8 cellular contexts compared by ENCODE assay signal in the genomic region with DNA sequence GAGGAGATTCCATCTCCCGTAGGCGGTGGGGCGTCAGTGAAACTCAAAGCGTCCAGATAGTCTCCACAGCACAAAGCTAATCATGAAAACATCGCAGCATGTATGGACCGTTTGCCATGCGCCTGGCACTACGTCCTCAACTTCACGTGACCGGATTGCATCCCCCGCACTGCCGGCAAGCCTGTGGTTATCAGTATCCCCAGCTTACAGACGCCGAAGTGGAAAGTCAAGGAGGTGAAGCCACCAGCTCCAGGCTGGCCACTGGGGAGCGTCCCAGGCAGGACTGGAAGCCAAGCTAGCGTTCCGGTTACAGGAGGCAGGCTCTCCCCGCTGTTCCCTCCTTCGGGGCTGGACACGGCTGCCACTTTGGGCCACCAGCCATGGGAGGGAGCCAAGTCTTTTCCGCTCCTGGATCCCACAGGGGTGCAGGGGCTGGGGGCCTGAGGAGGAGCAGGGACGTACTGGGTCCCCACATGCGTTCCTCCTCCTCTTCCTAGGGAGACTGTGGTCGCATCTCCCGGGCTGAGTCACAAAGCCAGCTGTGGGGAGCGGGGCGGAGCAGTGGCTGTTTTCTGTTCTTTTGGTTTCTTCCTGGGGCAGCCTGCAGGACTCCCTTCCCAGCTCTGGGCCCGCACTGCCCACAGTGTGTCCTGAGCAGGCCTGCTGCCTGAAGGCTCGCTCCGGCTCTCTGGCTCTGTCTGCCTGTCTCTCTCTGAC. TPM values are rescaled to one million over a fixed set of nuclear protein-coding genes. Genes with fewer than 3 reads are reported as not detected.
DNase-seq lines count a peak whose midpoint lies in the region; ATAC-seq and TF ChIP-seq lines count a peak whose summit lies in the region.

No MANE protein-coding gene starts in this region.

- H3K9ac ChIP-seq in HUES64 (ENCODE audit: low read depth, low read length) = peak overlapping the region; percentile 16; the same call in 1 of the 2 replicates

- DNase-seq in AG08396 (ENCODE audit: low spot score) (peak; percentile 79), heart right ventricle (peak; percentile 61 to 62), sigmoid colon (peak; percentile 79), NCI-H2029 treated with DMSO at 0.1 percent for 48 hours (lab: John Stamatoyannopoulos, UW) (no peak)
- DNase-seq in activated effector memory CD4-positive, alpha-beta T cell treated with Interleukin-2 at 50 U/mL for 16 hours = no peak

- no peak overlapping the region for H3K27ac ChIP-seq in HUES64 (ENCODE audit: low read depth, low read length)
- peak overlapping the region in 9 of 10 donors; percentile 2 to 78 (median 59) for H3K27ac ChIP-seq in heart right ventricle
- H3K27ac ChIP-seq in sigmoid colon = peak overlapping the region; percentile 68 to 77 (median 72)

- H3K36me3 Mint-ChIP-seq in activated naive CD8-positive, alpha-beta T cell = no peaks in the 10 kb centered on the region

- H3K9me3 Mint-ChIP-seq in activated naive CD8-positive, alpha-beta T cell (ENCODE audit: low read depth) = no peaks in the 10 kb centered on the region

- H3K27me3 ChIP-seq in HUES64 (ENCODE audit: insufficient read depth, low read length) (peaks cover 37% of the 10 kb centered on the region), heart right ventricle (peaks cover 0 to 26% (median 0%) of the 10 kb centered on the region in 7 donors), sigmoid colon (no peaks in the 10 kb centered on the region)

- H3K4me3 ChIP-seq in HUES64 (ENCODE audit: low read length) (peak overlapping the region; percentile 22), heart right ventricle (peak overlapping the region in 9 of 10 donors; percentile 18 to 51 (median 44)), sigmoid colon (peak overlapping the region; percentile 16 to 51 (median 42))

- H3K4me1 ChIP-seq in HUES64 (ENCODE audit: insufficient read depth, low read length) (peaks cover 13% of the 10 kb centered on the region), heart right ventricle (peaks cover 4 to 31% (median 26%) of the 10 kb centered on the region in 9 donors), sigmoid colon (peaks cover 0 to 30% (median 28%) of the 10 kb centered on the region in 4 donors)

- peak in 2 of 9 donors; percentile 29 to 36 for TF ChIP-seq CTCF in heart right ventricle (IDR thresholded peaks at IDR 0.05)
- no peak for TF ChIP-seq CTCF in sigmoid colon (IDR thresholded peaks at IDR 0.05)

- H3K9me3 ChIP-seq in HUES64 (ENCODE audit: insufficient read depth, low read depth, low read length) (no peaks in the 10 kb centered on the region), heart right ventricle (no peaks in the 10 kb centered on the region), sigmoid colon (no peaks in the 10 kb centered on the region)

- H3K4me1 Mint-ChIP-seq in activated naive CD8-positive, alpha-beta T cell (ENCODE audit: low read depth) = peaks cover 32% of the 10 kb centered on the region

- ATAC-seq in heart right ventricle (peak in 7 of 8 donors; percentile 38 to 76 (median 66)), HG02642 (IDR thresholded peaks at IDR 0.05; ENCODE audit: poor library complexity, unreplicated experiment) (no peak)

- no peak for TF ChIP-seq EP300 in sigmoid colon (IDR thresholded peaks at IDR 0.05)

- H3K27me3 Mint-ChIP-seq in activated naive CD8-positive, alpha-beta T cell = no peaks in the 10 kb centered on the region

- no peak for TF ChIP-seq POLR2A in sigmoid colon (IDR thresholded peaks at IDR 0.05)

- 19% methylated on average over 30 of the region's 30 CpGs for WGBS in HUES64
- WGBS in heart right ventricle, 2 donors = 1 to 2% methylated on average over 26 to 30 of the region's 30 CpGs
- 3 to 13% methylated on average over 30 of the region's 30 CpGs for WGBS in sigmoid colon, 2 donors

- H3K36me3 ChIP-seq in HUES64 (ENCODE audit: insufficient read depth, low read length) (no peaks in the 10 kb centered on the region), heart right ventricle (no peaks in the 10 kb centered on the region), sigmoid colon (no peaks in the 10 kb centered on the region)

- H3K27ac Mint-ChIP-seq in activated naive CD8-positive, alpha-beta T cell = peak overlapping the region; percentile 90

- peak overlapping the region; percentile 87 for H3K4me3 Mint-ChIP-seq in activated naive CD8-positive, alpha-beta T cell

- intact Hi-C loops in heart right ventricle (cut with DNase I) (loop anchor here in 2 of 10 donors (5.0 to 10.0 kb wide), 2 partner anchors 43 to 55 kb away; no protein-coding TSS in a partner anchor), sigmoid colon (cut with DNase I) (loop anchor here (5.0 to 10.0 kb wide), 3 partner anchors 48 to 775 kb away; partner anchors contain the start of gene MRGPRG)

RNA-seq across cellular contexts. Expression of gene OSBPL5, which starts 4.3 kb away (rescaled TPM):
- polyA plus RNA-seq in HUES64 (2013, experiment 1 of 2) = 6.1 TPM
- 7.2 TPM for polyA plus RNA-seq in HUES64 (2013, experiment 2 of 2)
- total RNA-seq in heart right ventricle = 10 to 100 TPM; 12.7 to 18.2 (median 15.5) TPM
- 10 to 100 TPM; 10.4 to 18.7 TPM for polyA plus RNA-seq in heart right ventricle
- 10 to 100 TPM; 28.1 to 69.2 (median 46.2) TPM for total RNA-seq in sigmoid colon
- 10 to 100 TPM; 16.6 to 29.8 (median 18.6) TPM for polyA plus RNA-seq in sigmoid colon

RNA-seq across cellular contexts. Expression of gene MRGPRG, which starts 49.2 kb away (rescaled TPM):
- not detected for polyA plus RNA-seq in HUES64 (2013, experiment 1 of 2)
- polyA plus RNA-seq in HUES64 (2013, experiment 2 of 2) = not detected
- total RNA-seq in heart right ventricle = not detected
- not detected for polyA plus RNA-seq in heart right ventricle
- total RNA-seq in sigmoid colon = not detected
- not detected for polyA plus RNA-seq in sigmoid colon

Comparison
In these comparisons a context has a peak if more than half of its experiments do, and no peak if none do; other contexts are left out.
1. DNase-seq: peak in AG08396 (single experiment), heart right ventricle (2 of 2) and sigmoid colon (single experiment); none in activated effector memory CD4-positive, alpha-beta T cell treated with Interleukin-2 at 50 U/mL for 16 hours (single experiment) and NCI-H2029 treated with DMSO at 0.1 percent for 48 hours (single experiment).
2. Peak in every context shown above with its lines, with median percentiles within 50 percentile points of each other: H3K4me3 ChIP-seq.